4 cellular contexts compared by ENCODE assay signal in the genomic region with DNA sequence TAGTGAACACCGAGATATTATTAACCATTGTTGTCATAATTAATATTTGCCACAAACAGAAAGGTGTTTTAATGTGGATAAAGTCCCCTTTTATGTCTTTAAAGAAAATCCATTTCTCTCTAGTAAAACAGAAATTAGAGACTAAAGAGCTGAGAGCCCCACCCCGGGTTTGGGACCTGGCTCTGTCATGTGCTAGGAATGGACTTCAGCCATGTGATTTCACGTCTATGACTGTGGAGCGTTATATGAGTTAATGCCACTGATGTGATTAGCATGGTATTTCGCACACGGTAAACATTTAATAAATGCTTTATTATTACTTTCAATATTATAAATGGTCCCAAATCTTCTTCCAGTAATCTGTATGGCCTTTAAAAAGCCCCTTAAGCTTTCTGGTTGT.
"Had no signal": no experiment of that assay in that cellular context is flagged by ENCODE, and none has a peak within 500 bp of the region (broad histone marks: within the 10 kb centered on the region; RNA-seq: fewer than 3 reads in every experiment).

No MANE protein-coding gene starts in this region.

- H3K27ac ChIP-seq: HL-60 had no signal

- H3K4me3 ChIP-seq: K562 had no signal

- DNase-seq: IMR-90, KBM-7 had no signal
